25 cellular contexts compared by ENCODE assay signal in the genomic region with DNA sequence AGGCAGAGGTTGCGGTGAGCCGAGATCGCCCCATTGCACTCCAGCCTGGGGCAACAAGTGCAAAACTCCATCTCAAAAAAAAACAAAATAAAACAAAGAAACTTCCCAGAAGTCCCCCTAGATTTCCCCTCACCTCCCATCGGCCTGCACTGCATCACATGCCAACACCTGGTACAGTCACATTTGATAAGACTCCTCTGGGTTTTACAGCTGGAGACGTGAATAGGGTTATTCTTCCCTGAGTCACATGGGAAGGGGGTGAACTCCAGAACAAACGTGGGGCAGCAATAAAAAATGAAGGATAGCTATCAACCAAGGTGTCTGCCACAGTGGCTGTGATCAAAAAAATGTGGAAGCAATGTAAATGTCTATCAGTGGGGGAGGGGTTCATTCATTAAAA. TPM values are rescaled to one million over a fixed set of nuclear protein-coding genes. Genes with fewer than 3 reads are reported as not detected.
"Had no signal": no experiment of that assay in that cellular context is flagged by ENCODE, and none has a peak within 500 bp of the region (broad histone marks: within the 10 kb centered on the region; RNA-seq: fewer than 3 reads in every experiment).

No MANE protein-coding gene starts in this region.

- H3K4me3 Mint-ChIP-seq: effector memory CD8-positive, alpha-beta T cell; memory B cell; naive thymus-derived CD8-positive, alpha-beta T cell; nephron progenitor cell; stimulated activated memory B cell treated with anti-CD40 and anti-IgM and Interleukin-4, amounts not matched to agents 10 μg/mL and 1 μg/mL and 100 μg/mL, for 72 hours had no signal

- H3K36me3 Mint-ChIP-seq: naive thymus-derived CD8-positive, alpha-beta T cell; stimulated activated memory B cell treated with anti-CD40 and anti-IgM and Interleukin-4, amounts not matched to agents 10 μg/mL and 1 μg/mL and 100 μg/mL, for 72 hours had no signal

- H3K9me3 Mint-ChIP-seq: effector memory CD8-positive, alpha-beta T cell; naive thymus-derived CD8-positive, alpha-beta T cell; nephron progenitor cell; stimulated activated memory B cell treated with anti-CD40 and anti-IgM and Interleukin-4, amounts not matched to agents 10 μg/mL and 1 μg/mL and 100 μg/mL, for 72 hours had no signal

- FAIRE-seq: keratinocyte, urothelium cell line had no signal

- ATAC-seq: effector memory CD8-positive, alpha-beta T cell; gastrocnemius medialis; left lobe of liver; naive thymus-derived CD8-positive, alpha-beta T cell; psoas muscle; right cardiac atrium; stimulated activated memory B cell treated with anti-CD40 and anti-IgM and Interleukin-4, amounts not matched to agents 10 μg/mL and 1 μg/mL and 100 μg/mL, for 72 hours; stimulated activated naive CD8-positive, alpha-beta T cell treated with anti-CD3 and anti-CD28 coated beads, Interleukin-15, Interleukin-2, amounts not matched to agents 100 U/mL and 50 U/mL, for 24 hours had no signal

- H3K4me3 ChIP-seq: gastrocnemius medialis, lung, psoas muscle, sigmoid colon, spleen, testis, tibial artery, upper lobe of left lung had no signal

- H3K27me3 ChIP-seq: gastrocnemius medialis, sigmoid colon, testis, tibial artery, upper lobe of left lung had no signal

- H3K4me1 Mint-ChIP-seq: memory B cell; stimulated activated memory B cell treated with anti-CD40 and anti-IgM and Interleukin-4, amounts not matched to agents 10 μg/mL and 1 μg/mL and 100 μg/mL, for 72 hours had no signal

- H3K36me3 ChIP-seq: gastrocnemius medialis, sigmoid colon, spleen, tibial artery, upper lobe of left lung had no signal

- H3K27ac Mint-ChIP-seq: effector memory CD8-positive, alpha-beta T cell; memory B cell; naive thymus-derived CD8-positive, alpha-beta T cell; nephron progenitor cell; stimulated activated memory B cell treated with anti-CD40 and anti-IgM and Interleukin-4, amounts not matched to agents 10 μg/mL and 1 μg/mL and 100 μg/mL, for 72 hours had no signal

- H3K4me1 ChIP-seq: psoas muscle had no signal

- H3K27ac ChIP-seq: gastrocnemius medialis, psoas muscle, sigmoid colon, spleen, testis, upper lobe of left lung had no signal

- H3K9me3 ChIP-seq: gastrocnemius medialis, psoas muscle, sigmoid colon, spleen, testis, tibial artery, upper lobe of left lung had no signal

- DNase-seq: cortex of kidney; effector memory CD8-positive, alpha-beta T cell; foreskin fibroblast; gastrocnemius medialis; head of caudate nucleus; midbrain; naive thymus-derived CD8-positive, alpha-beta T cell; nephron progenitor cell; nucleus accumbens; psoas muscle; right cardiac atrium; sigmoid colon; spleen; stimulated activated CD4-positive, alpha-beta T cell treated with anti-CD3 and anti-CD28 coated beads, Interleukin-4, amount 100 ng/mL, for 4 hours; stimulated activated naive CD8-positive, alpha-beta T cell treated with anti-CD3 and anti-CD28 coated beads, Interleukin-15, Interleukin-2, amounts not matched to agents 100 U/mL and 50 U/mL, for 24 hours; substantia nigra; testis; tibial artery; upper lobe of left lung had no signal

RNA-seq across cellular contexts. Expression of a gene that starts 26.0 kb away (rescaled TPM):
- total RNA-seq: naive thymus-derived CD8-positive, alpha-beta T cell had no signal
- polyA plus RNA-seq: naive thymus-derived CD8-positive, alpha-beta T cell had no signal
